ENCODE assay signal across 1 cellular context in the genomic region with DNA sequence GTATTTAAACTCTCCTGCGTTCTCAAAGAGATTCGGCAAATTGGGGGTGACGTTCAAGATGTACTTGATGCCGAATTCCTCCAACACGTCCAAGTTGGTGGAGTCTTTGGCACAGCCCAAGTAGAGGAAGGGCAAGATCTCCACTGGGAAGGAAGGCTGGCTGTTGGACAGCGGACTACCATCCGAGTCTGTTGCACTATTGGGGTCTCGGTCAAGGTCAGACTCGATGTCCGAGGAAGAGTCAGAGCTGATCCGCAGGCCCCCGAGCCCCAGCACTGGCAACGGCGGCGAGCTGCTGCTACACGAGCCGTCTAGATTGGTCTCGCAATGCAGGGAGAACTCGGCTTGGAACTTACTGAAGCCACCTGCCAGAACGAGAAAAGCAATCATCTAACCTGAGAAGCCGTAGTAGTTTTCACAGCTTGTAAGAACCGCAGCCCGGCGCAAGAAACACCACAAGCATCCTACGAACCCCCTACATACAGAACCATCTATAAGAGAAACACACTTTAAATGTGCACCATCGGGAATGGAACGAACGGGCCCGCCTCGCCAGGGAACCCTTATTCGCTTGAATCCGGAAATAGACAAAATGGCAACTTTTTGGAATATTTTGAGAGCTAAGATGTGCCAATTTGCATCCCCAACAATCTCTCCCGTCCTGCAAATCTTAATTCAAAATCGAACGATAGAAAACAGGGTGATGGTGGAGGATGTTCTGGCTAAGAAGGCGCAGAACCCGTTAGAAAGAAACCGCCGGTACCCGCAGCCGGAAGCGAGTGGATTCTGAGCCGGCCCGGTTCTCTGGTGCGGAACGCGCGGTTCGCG.
A peak's percentile ranks its signal among the peaks of the same experiment; 100 is the strongest.
TF ChIP-seq lines count a peak whose summit lies in the region.

No MANE protein-coding gene starts in this region.

TF ChIP-seq in HEK293, 187 proteins besides CTCF, POLR2A, EP300 and RAD21 (continued from another document):
- TF ChIP-seq ZNF16 (tag by site-specific recombination; IDR thresholded peaks at IDR 0.05; ENCODE audit: low read depth) (no peak), KLF8 (tag by site-specific recombination; IDR thresholded peaks at IDR 0.05) (no peak), TCF7L2 (IDR thresholded peaks at IDR 0.05; ENCODE audit: borderline replicate concordance, low read depth, low read length) (no peak), ZNF416 (tag by site-specific recombination; IDR thresholded peaks at IDR 0.05) (no peak), ZNF175 (tag by site-specific recombination; IDR thresholded peaks at IDR 0.05) (no peak), ZNF223 (tag by site-specific recombination; IDR thresholded peaks at IDR 0.05) (no peak), BCL11A (tag by site-specific recombination; IDR thresholded peaks at IDR 0.05; ENCODE audit: low read depth) (no peak), ZNF302 (tag by site-specific recombination; IDR thresholded peaks at IDR 0.05; ENCODE audit: low read depth) (no peak), ZBTB20 (tag by site-specific recombination; IDR thresholded peaks at IDR 0.05) (no peak), KLF7 (tag by site-specific recombination; IDR thresholded peaks at IDR 0.05; ENCODE audit: borderline replicate concordance) (no peak), ZBTB21 (tag by site-specific recombination; IDR thresholded peaks at IDR 0.05) (no peak), ZNF501 (tag by site-specific recombination; IDR thresholded peaks at IDR 0.05) (0 out of 2 replicates have a peak, but pooled peaks have one; percentile 7), ZNF266 (tag by site-specific recombination; IDR thresholded peaks at IDR 0.05; ENCODE audit: low read depth) (no peak), YY1 (tag by site-specific recombination; IDR thresholded peaks at IDR 0.05) (no peak), ZNF48 (tag by site-specific recombination; IDR thresholded peaks at IDR 0.05) (no peak), ZNF785 (tag by site-specific recombination; IDR thresholded peaks at IDR 0.05) (no peak), ZNF626 (tag by site-specific recombination; IDR thresholded peaks at IDR 0.05) (no peak), ZNF624 (tag by site-specific recombination; IDR thresholded peaks at IDR 0.05) (no peak), ZNF341 (tag by site-specific recombination; IDR thresholded peaks at IDR 0.05; ENCODE audit: low read depth) (peak; percentile 77), OVOL3 (tag by site-specific recombination; IDR thresholded peaks at IDR 0.05) (no peak), ZNF184 (tag by site-specific recombination; IDR thresholded peaks at IDR 0.05) (no peak), ZFP37 (tag by site-specific recombination; IDR thresholded peaks at IDR 0.05) (no peak), ZBTB7A (tag by site-specific recombination; IDR thresholded peaks at IDR 0.05; ENCODE audit: low read depth) (no peak), ZNF354C (tag by site-specific recombination; IDR thresholded peaks at IDR 0.05; ENCODE audit: borderline replicate concordance, low read depth) (no peak), ZNF76 (tag by site-specific recombination; IDR thresholded peaks at IDR 0.05; ENCODE audit: borderline replicate concordance, low read depth) (no peak), ZNF792 (tag by site-specific recombination; IDR thresholded peaks at IDR 0.05) (no peak), ZNF140 (tag by site-specific recombination; IDR thresholded peaks at IDR 0.05) (no peak)
- TF ChIP-seq, protein P1, sequence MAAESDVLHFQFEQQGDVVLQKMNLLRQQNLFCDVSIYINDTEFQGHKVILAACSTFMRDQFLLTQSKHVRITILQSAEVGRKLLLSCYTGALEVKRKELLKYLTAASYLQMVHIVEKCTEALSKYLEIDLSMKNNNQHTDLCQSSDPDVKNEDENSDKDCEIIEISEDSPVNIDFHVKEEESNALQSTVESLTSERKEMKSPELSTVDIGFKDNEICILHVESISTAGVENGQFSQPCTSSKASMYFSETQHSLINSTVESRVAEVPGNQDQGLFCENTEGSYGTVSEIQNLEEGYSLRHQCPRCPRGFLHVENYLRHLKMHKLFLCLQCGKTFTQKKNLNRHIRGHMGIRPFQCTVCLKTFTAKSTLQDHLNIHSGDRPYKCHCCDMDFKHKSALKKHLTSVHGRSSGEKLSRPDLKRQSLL (tag by site-specific recombination; IDR thresholded peaks at IDR 0.05), result no peak
- TF ChIP-seq, protein P2, sequence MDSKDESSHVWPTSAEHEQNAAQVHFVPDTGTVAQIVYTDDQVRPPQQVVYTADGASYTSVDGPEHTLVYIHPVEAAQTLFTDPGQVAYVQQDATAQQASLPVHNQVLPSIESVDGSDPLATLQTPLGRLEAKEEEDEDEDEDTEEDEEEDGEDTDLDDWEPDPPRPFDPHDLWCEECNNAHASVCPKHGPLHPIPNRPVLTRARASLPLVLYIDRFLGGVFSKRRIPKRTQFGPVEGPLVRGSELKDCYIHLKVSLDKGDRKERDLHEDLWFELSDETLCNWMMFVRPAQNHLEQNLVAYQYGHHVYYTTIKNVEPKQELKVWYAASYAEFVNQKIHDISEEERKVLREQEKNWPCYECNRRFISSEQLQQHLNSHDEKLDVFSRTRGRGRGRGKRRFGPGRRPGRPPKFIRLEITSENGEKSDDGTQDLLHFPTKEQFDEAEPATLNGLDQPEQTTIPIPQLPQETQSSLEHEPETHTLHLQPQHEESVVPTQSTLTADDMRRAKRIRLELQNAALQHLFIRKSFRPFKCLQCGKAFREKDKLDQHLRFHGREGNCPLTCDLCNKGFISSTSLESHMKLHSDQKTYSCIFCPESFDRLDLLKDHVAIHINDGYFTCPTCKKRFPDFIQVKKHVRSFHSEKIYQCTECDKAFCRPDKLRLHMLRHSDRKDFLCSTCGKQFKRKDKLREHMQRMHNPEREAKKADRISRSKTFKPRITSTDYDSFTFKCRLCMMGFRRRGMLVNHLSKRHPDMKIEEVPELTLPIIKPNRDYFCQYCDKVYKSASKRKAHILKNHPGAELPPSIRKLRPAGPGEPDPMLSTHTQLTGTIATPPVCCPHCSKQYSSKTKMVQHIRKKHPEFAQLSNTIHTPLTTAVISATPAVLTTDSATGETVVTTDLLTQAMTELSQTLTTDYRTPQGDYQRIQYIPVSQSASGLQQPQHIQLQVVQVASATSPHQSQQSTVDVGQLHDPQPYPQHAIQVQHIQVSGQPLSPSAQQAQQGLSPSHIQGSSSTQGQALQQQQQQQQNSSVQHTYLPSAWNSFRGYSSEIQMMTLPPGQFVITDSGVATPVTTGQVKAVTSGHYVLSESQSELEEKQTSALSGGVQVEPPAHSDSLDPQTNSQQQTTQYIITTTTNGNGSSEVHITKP (tag by site-specific recombination; IDR thresholded peaks at IDR 0.05), result peak; percentile 71
- TF ChIP-seq, protein P3, sequence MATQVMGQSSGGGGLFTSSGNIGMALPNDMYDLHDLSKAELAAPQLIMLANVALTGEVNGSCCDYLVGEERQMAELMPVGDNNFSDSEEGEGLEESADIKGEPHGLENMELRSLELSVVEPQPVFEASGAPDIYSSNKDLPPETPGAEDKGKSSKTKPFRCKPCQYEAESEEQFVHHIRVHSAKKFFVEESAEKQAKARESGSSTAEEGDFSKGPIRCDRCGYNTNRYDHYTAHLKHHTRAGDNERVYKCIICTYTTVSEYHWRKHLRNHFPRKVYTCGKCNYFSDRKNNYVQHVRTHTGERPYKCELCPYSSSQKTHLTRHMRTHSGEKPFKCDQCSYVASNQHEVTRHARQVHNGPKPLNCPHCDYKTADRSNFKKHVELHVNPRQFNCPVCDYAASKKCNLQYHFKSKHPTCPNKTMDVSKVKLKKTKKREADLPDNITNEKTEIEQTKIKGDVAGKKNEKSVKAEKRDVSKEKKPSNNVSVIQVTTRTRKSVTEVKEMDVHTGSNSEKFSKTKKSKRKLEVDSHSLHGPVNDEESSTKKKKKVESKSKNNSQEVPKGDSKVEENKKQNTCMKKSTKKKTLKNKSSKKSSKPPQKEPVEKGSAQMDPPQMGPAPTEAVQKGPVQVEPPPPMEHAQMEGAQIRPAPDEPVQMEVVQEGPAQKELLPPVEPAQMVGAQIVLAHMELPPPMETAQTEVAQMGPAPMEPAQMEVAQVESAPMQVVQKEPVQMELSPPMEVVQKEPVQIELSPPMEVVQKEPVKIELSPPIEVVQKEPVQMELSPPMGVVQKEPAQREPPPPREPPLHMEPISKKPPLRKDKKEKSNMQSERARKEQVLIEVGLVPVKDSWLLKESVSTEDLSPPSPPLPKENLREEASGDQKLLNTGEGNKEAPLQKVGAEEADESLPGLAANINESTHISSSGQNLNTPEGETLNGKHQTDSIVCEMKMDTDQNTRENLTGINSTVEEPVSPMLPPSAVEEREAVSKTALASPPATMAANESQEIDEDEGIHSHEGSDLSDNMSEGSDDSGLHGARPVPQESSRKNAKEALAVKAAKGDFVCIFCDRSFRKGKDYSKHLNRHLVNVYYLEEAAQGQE (tag by site-specific recombination; IDR thresholded peaks at IDR 0.05), result peak; percentile 91
- TF ChIP-seq, protein P4, sequence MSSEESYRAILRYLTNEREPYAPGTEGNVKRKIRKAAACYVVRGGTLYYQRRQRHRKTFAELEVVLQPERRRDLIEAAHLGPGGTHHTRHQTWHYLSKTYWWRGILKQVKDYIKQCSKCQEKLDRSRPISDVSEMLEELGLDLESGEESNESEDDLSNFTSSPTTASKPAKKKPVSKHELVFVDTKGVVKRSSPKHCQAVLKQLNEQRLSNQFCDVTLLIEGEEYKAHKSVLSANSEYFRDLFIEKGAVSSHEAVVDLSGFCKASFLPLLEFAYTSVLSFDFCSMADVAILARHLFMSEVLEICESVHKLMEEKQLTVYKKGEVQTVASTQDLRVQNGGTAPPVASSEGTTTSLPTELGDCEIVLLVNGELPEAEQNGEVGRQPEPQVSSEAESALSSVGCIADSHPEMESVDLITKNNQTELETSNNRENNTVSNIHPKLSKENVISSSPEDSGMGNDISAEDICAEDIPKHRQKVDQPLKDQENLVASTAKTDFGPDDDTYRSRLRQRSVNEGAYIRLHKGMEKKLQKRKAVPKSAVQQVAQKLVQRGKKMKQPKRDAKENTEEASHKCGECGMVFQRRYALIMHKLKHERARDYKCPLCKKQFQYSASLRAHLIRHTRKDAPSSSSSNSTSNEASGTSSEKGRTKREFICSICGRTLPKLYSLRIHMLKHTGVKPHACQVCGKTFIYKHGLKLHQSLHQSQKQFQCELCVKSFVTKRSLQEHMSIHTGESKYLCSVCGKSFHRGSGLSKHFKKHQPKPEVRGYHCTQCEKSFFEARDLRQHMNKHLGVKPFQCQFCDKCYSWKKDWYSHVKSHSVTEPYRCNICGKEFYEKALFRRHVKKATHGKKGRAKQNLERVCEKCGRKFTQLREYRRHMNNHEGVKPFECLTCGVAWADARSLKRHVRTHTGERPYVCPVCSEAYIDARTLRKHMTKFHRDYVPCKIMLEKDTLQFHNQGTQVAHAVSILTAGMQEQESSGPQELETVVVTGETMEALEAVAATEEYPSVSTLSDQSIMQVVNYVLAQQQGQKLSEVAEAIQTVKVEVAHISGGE (tag by site-specific recombination; conservative IDR thresholded peaks at IDR 0.05; ENCODE audit: low read depth), result peak; percentile 36; the same call in 1 of the 2 replicates
- TF ChIP-seq, protein P5, sequence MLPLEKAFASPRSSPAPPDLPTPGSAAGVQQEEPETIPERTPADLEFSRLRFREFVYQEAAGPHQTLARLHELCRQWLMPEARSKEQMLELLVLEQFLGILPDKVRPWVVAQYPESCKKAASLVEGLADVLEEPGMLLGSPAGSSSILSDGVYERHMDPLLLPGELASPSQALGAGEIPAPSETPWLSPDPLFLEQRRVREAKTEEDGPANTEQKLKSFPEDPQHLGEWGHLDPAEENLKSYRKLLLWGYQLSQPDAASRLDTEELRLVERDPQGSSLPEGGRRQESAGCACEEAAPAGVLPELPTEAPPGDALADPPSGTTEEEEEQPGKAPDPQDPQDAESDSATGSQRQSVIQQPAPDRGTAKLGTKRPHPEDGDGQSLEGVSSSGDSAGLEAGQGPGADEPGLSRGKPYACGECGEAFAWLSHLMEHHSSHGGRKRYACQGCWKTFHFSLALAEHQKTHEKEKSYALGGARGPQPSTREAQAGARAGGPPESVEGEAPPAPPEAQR (tag by site-specific recombination; IDR thresholded peaks at IDR 0.05), result no peak
- TF ChIP-seq, protein P6, sequence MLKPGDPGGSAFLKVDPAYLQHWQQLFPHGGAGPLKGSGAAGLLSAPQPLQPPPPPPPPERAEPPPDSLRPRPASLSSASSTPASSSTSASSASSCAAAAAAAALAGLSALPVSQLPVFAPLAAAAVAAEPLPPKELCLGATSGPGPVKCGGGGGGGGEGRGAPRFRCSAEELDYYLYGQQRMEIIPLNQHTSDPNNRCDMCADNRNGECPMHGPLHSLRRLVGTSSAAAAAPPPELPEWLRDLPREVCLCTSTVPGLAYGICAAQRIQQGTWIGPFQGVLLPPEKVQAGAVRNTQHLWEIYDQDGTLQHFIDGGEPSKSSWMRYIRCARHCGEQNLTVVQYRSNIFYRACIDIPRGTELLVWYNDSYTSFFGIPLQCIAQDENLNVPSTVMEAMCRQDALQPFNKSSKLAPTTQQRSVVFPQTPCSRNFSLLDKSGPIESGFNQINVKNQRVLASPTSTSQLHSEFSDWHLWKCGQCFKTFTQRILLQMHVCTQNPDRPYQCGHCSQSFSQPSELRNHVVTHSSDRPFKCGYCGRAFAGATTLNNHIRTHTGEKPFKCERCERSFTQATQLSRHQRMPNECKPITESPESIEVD (tag by site-specific recombination; IDR thresholded peaks at IDR 0.05), result no peak
- TF ChIP-seq, protein P7, sequence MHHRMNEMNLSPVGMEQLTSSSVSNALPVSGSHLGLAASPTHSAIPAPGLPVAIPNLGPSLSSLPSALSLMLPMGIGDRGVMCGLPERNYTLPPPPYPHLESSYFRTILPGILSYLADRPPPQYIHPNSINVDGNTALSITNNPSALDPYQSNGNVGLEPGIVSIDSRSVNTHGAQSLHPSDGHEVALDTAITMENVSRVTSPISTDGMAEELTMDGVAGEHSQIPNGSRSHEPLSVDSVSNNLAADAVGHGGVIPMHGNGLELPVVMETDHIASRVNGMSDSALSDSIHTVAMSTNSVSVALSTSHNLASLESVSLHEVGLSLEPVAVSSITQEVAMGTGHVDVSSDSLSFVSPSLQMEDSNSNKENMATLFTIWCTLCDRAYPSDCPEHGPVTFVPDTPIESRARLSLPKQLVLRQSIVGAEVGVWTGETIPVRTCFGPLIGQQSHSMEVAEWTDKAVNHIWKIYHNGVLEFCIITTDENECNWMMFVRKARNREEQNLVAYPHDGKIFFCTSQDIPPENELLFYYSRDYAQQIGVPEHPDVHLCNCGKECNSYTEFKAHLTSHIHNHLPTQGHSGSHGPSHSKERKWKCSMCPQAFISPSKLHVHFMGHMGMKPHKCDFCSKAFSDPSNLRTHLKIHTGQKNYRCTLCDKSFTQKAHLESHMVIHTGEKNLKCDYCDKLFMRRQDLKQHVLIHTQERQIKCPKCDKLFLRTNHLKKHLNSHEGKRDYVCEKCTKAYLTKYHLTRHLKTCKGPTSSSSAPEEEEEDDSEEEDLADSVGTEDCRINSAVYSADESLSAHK (tag by site-specific recombination; IDR thresholded peaks at IDR 0.05), result 0 out of 2 replicates have a peak, but pooled peaks have one; percentile 29
TF ChIP-seq in HEK293: peak in this region for 7.
